In the genomic region with DNA sequence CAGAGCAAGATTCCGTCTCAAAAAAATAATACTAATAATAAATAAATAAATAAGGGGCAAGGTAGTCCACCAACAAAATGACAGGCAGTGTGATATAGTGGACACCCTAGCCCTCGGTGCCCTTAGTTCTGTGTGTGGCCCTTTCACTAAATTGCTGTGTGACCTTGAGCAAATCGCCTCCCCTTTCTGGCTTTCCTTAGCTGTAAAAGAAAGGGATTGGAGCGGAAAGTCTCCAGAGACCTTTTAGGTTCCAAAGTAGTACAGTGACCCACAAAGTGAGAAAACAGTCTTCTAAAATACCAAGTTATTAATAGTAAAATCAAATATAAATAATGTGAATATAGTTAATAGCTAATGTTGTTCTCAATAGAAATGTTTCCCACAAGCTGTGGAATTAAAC, we compare ENCODE assay signal across 10 cellular contexts. TPM values are rescaled to one million over a fixed set of nuclear protein-coding genes. Genes with fewer than 3 reads are reported as not detected.
DNase-seq lines count a peak whose midpoint lies in the region; ATAC-seq and TF ChIP-seq lines count a peak whose summit lies in the region.
"Had no signal": no experiment of that assay in that cellular context is flagged by ENCODE, and none has a peak within 500 bp of the region (broad histone marks: within the 10 kb centered on the region; RNA-seq: fewer than 3 reads in every experiment).

No MANE protein-coding gene starts in this region.

- H3K9me3 ChIP-seq in cardiac muscle cell (ENCODE audit: low read depth) (no peaks in the 10 kb centered on the region), mucosa of stomach (ENCODE audit: control insufficient read depth, low read length) (no peaks in the 10 kb centered on the region), upper lobe of left lung (no peaks in the 10 kb centered on the region)

- H3K9ac ChIP-seq in mucosa of stomach (ENCODE audit: low read length), result peak overlapping the region; percentile 74

- no peak for TF ChIP-seq EP300 in upper lobe of left lung (IDR thresholded peaks at IDR 0.05)

- H3K4me3 ChIP-seq in cardiac muscle cell, result no peak overlapping the region
- peak overlapping the region; percentile 96 for H3K4me3 ChIP-seq in coronary artery
- H3K4me3 ChIP-seq in mucosa of stomach (ENCODE audit: low read length), result peak overlapping the region; percentile 3
- H3K4me3 ChIP-seq in upper lobe of left lung, result peak overlapping the region in 2 of 4 donors; percentile 35 to 40

- 75 to 80% methylated on average over 4 of the region's 4 CpGs for WGBS in upper lobe of left lung, 2 donors

- peak overlapping the region; percentile 97 for H3K27ac ChIP-seq in cardiac muscle cell
- peak overlapping the region; percentile 93 to 99 for H3K27ac ChIP-seq in coronary artery
- peak overlapping the region; percentile 94 to 98 (median 96) for H3K27ac ChIP-seq in upper lobe of left lung

- no peak for TF ChIP-seq CTCF in cardiac muscle cell (IDR thresholded peaks at IDR 0.05; ENCODE audit: low read depth, low read length)
- TF ChIP-seq CTCF in coronary artery (IDR thresholded peaks at IDR 0.05), result no peak
- TF ChIP-seq CTCF in upper lobe of left lung (IDR thresholded peaks at IDR 0.05), result no peak

- peaks cover 63% of the 10 kb centered on the region for H3K4me1 ChIP-seq in cardiac muscle cell (ENCODE audit: low read depth)
- H3K4me1 ChIP-seq in mucosa of stomach (ENCODE audit: control insufficient read depth, insufficient read depth, low read length), result peaks cover 85% of the 10 kb centered on the region
- H3K4me1 ChIP-seq in upper lobe of left lung, result peaks cover 97 to 100% (median 99%) of the 10 kb centered on the region in 4 donors

- ATAC-seq in left ventricle myocardium superior (no peak), upper lobe of left lung (ENCODE audit: low FRiP score in 2 of 2) (no peak), HG03439 (IDR thresholded peaks at IDR 0.05; ENCODE audit: unreplicated experiment) (no peak), GM19023 (IDR thresholded peaks at IDR 0.05; ENCODE audit: unreplicated experiment) (no peak)
- ATAC-seq: activated CD8-positive, alpha-beta T cell treated with anti-CD3 and anti-CD28 coated beads for 36 hours had no signal

- intact Hi-C loops in left ventricle myocardium superior (cut with micrococcal nuclease), result no loop called here

- no peaks in the 10 kb centered on the region for H3K27me3 ChIP-seq in cardiac muscle cell
- no peaks in the 10 kb centered on the region for H3K27me3 ChIP-seq in mucosa of stomach (ENCODE audit: control insufficient read depth, insufficient read depth, low read length)
- no peaks in the 10 kb centered on the region for H3K27me3 ChIP-seq in upper lobe of left lung

- DNase-seq in cardiac muscle cell (ENCODE audit: low read depth in 1 of 2, low spot score in 1 of 2), result no peak
- DNase-seq in left ventricle myocardium superior, result no peak
- no peak for DNase-seq in coronary artery (ENCODE audit: low spot score)
- no peak for DNase-seq in upper lobe of left lung
- DNase-seq in T1000 (lab: John Stamatoyannopoulos, UW), result no peak
- DNase-seq: activated CD8-positive, alpha-beta T cell treated with anti-CD3 and anti-CD28 coated beads for 36 hours had no signal

- TF ChIP-seq POLR2A in upper lobe of left lung (IDR thresholded peaks at IDR 0.05), result no peak

- H3K36me3 ChIP-seq in cardiac muscle cell (no peaks in the 10 kb centered on the region), mucosa of stomach (ENCODE audit: control insufficient read depth, insufficient read depth, low read length) (no peaks in the 10 kb centered on the region), upper lobe of left lung (peaks cover 0 to 9% (median 3%) of the 10 kb centered on the region in 4 donors)

RNA-seq across cellular contexts. Expression of gene LMNA, which starts 7.6 kb away (rescaled TPM):
- 128 and 139 TPM in 2 replicates for total RNA-seq in cardiac muscle cell
- 99.4 and 149 TPM in 2 replicates for polyA plus RNA-seq in cardiac muscle cell
- 252 TPM for total RNA-seq in left ventricle myocardium superior
- 1,000 to 10,000 TPM in 1 of 6 donors, 100 to 1,000 TPM in 5; 156 to 1,281 (median 388) TPM for total RNA-seq in upper lobe of left lung

RNA-seq across cellular contexts. Expression of gene SEMA4A, which starts 31.3 kb away (rescaled TPM):
- total RNA-seq in cardiac muscle cell (3.6 and 8.6 TPM in 2 replicates), left ventricle myocardium superior (0.69 TPM), upper lobe of left lung (10 to 100 TPM; 28.9 to 65.9 (median 33.5) TPM)
- polyA plus RNA-seq in cardiac muscle cell, result 0.65 and 2.9 TPM in 2 replicates

RNA-seq across cellular contexts. Expression of gene MEX3A, which starts 39.8 kb away (rescaled TPM):
- 48.8 and 58.6 TPM in 2 replicates for total RNA-seq in cardiac muscle cell
- polyA plus RNA-seq in cardiac muscle cell, result 17.2 and 24.8 TPM in 2 replicates
- total RNA-seq in left ventricle myocardium superior, result 0.17 TPM
- total RNA-seq in upper lobe of left lung, result 1 to 10 TPM in 2 of 6 donors, under 1 TPM in 3, not detected in 1; 0.26 to 2.0 (median 1.00) TPM
- total RNA-seq: mononuclear cell had no signal

Comparison
In these comparisons a context has a peak if more than half of its experiments do, and no peak if none do; other contexts are left out.
1. RNA of gene MEX3A, which starts 39.8 kb away (total RNA-seq): 48.8 to 58.6 TPM in cardiac muscle cell; 0.26 to 2.0 TPM in upper lobe of left lung and 0.17 TPM in left ventricle myocardium superior (single experiment); every median in the first group is over 10 times any median in the second.
2. Peak in every context shown above with its lines, with median percentiles within 50 percentile points of each other: H3K27ac ChIP-seq.